15 cellular contexts compared by ENCODE assay signal in genomic region chr6:109579361-109579760, GRCh38.
DNase-seq lines count a peak whose midpoint lies in the region; ATAC-seq, FAIRE-seq and TF ChIP-seq lines count a peak whose summit lies in the region.
"Had no signal": no experiment of that assay in that cellular context is flagged by ENCODE, and none has a peak within 500 bp of the region (broad histone marks: within the 10 kb centered on the region; RNA-seq: fewer than 3 reads in every experiment).

No MANE protein-coding gene starts in this region.

- TF ChIP-seq CTCF in PC-3 (conservative IDR thresholded peaks at IDR 0.05; ENCODE audit: low read depth, low read length) (no peak), testis (IDR thresholded peaks at IDR 0.05) (no peak)

- CTCF ChIA-PET in PC-3 (lab: Charles Lee), result no interaction called here

- no peak for FAIRE-seq in GM12891 (lab: Jason Lieb, UNC)

- H3K4me3 ChIP-seq in PC-3 (ENCODE audit: low read length), result no peak overlapping the region
- no peak overlapping the region for H3K4me3 ChIP-seq in testis
- H3K4me3 ChIP-seq: heart left ventricle, lower lobe of right lung, PC-9, stomach had no signal

- no peak overlapping the region for H3K4me2 ChIP-seq in PC-3 (ENCODE audit: low read length)
- H3K4me2 ChIP-seq: PC-9 had no signal

- H3K27ac ChIP-seq in PC-3 (ENCODE audit: low read length) (no peak overlapping the region), testis (no peak overlapping the region)
- H3K27ac ChIP-seq: heart left ventricle, lower lobe of right lung, PC-9, stomach had no signal

- POLR2A ChIA-PET in PC-3 (lab: Charles Lee; ENCODE audit: unreplicated experiment), result no interaction called here

- H3K27me3 ChIP-seq in PC-3 (ENCODE audit: low read length), result no peaks in the 10 kb centered on the region
- no peaks in the 10 kb centered on the region for H3K27me3 ChIP-seq in testis
- H3K27me3 ChIP-seq: heart left ventricle, stomach had no signal

- 85 to 88% methylated on average over 2 of the region's 2 CpGs for WGBS in testis, 2 donors

- H3K36me3 ChIP-seq in PC-3 (ENCODE audit: low read depth, low read length), result no peaks in the 10 kb centered on the region
- no peaks in the 10 kb centered on the region for H3K36me3 ChIP-seq in testis (ENCODE audit: low read depth, missing control alignments)

- no peaks in the 10 kb centered on the region for H3K79me2 ChIP-seq in PC-3 (ENCODE audit: low read length)

- DNase-seq in GM12891 (ENCODE audit: insufficient read length, low spot score) (no peak), PC-3 (peak; percentile 22), midbrain (lab: John Stamatoyannopoulos, UW) (no peak), testis (no peak), DMS153 treated with DMSO at 0.1 percent for 48 hours (lab: John Stamatoyannopoulos, UW; ENCODE audit: unreplicated experiment) (no peak)
- DNase-seq in stimulated activated CD4-positive, alpha-beta T cell treated with anti-CD3 and anti-CD28 coated beads, Interleukin-4, amount 100 ng/mL, for 4 hours, result no peak
- DNase-seq: amniotic stem cell, heart left ventricle, lower lobe of right lung, NCI-H1417 treated with DMSO at 0.1 percent for 48 hours, PC-9, stomach, T-helper 9 cell had no signal

- H3K4me1 ChIP-seq in PC-3 (ENCODE audit: insufficient read depth, low read length) (no peaks in the 10 kb centered on the region), testis (no peaks in the 10 kb centered on the region)
- H3K4me1 ChIP-seq: heart left ventricle, lower lobe of right lung, stomach had no signal

- H2AFZ ChIP-seq in PC-3 (ENCODE audit: low read length), result no peak overlapping the region
- H2AFZ ChIP-seq: PC-9 had no signal

- no peaks in the 10 kb centered on the region for H3F3A ChIP-seq in PC-3 (ENCODE audit: low read length, unreplicated experiment)

- intact Hi-C loops in PC-3 (cut with micrococcal nuclease), result no loop called here
- intact Hi-C loops in testis (cut with DNase I; ENCODE audit: low total_unique reads), result no loop called here

- TF ChIP-seq POLR2A in GM12891 (IDR thresholded peaks at IDR 0.05; ENCODE audit: low read depth, low read length) (no peak), testis (IDR thresholded peaks at IDR 0.05) (no peak)

- H3K9ac ChIP-seq in PC-3 (ENCODE audit: low read length), result no peak overlapping the region

- BruUV-seq in PC-3 (replicated peaks; lab: Mats Ljungman, UMichigan), result no TSS peak

- H4K20me1 ChIP-seq in PC-3 (ENCODE audit: low read length), result no peaks in the 10 kb centered on the region

- no peaks in the 10 kb centered on the region for H3K9me2 ChIP-seq in PC-3 (replicated peaks; ENCODE audit: low read length)

- H3K9me3 ChIP-seq in PC-3 (ENCODE audit: low read length), result no peaks in the 10 kb centered on the region
- H3K9me3 ChIP-seq in testis, result no peaks in the 10 kb centered on the region
- H3K9me3 ChIP-seq: lower lobe of right lung, stomach had no signal

- peak; percentile 95 for ATAC-seq in GM21367 (IDR thresholded peaks at IDR 0.05; ENCODE audit: unreplicated experiment)
- ATAC-seq in HG03095 (IDR thresholded peaks at IDR 0.05; ENCODE audit: unreplicated experiment), result peak; percentile 97
- no peak for ATAC-seq in PC-3
- ATAC-seq: heart left ventricle, lower lobe of right lung had no signal

TF ChIP-seq in GM12891, 5 proteins besides CTCF, POLR2A, EP300 and RAD21:
- TF ChIP-seq TAF1 (IDR thresholded peaks at IDR 0.05; ENCODE audit: low read depth, low read length), result no peak
- TF ChIP-seq POU2F2 (IDR thresholded peaks at IDR 0.05; ENCODE audit: low read depth, low read length), result no peak
- peak; percentile 86 for TF ChIP-seq SPI1 (IDR thresholded peaks at IDR 0.05; ENCODE audit: low read depth, low read length)
